ENCODE assay signal across 7 cellular contexts in genomic region chr12:53495903-53496751, GRCh38. TPM values are rescaled to one million over a fixed set of nuclear protein-coding genes. Genes with fewer than 3 reads are reported as not detected.
DNase-seq lines count a peak whose midpoint lies in the region; ATAC-seq, FAIRE-seq and TF ChIP-seq lines count a peak whose summit lies in the region.
"Had no signal": no experiment of that assay in that cellular context is flagged by ENCODE, and none has a peak within 500 bp of the region (broad histone marks: within the 10 kb centered on the region; RNA-seq: fewer than 3 reads in every experiment).

No MANE protein-coding gene starts in this region.

- H3K4me3 ChIP-seq in right atrium auricular region (no peak overlapping the region), vagina (peak overlapping the region in 1 of 2 donors; percentile 16)

- no peak for TF ChIP-seq POLR2A in vagina (IDR thresholded peaks at IDR 0.05)

- DNase-seq in Right ventricle myocardium superior (peak; percentile 72), Right ventricle myocardium inferior (ENCODE audit: missing footprints) (no peak), right atrium auricular region (ENCODE audit: low spot score) (peak; percentile 83), vagina (ENCODE audit: extremely low spot score in 2 of 2) (no peak), frontal cortex (ENCODE audit: low spot score in 2 of 2) (no peak), COLO668 (lab: John Stamatoyannopoulos, UW; ENCODE audit: unreplicated experiment) (no peak)
- DNase-seq: activated CD4-positive, alpha-beta T cell treated with anti-CD3 and anti-CD28 coated beads, Interleukin-2, amount 10 ng/mL, durations not matched to agents 24 days and 14 days had no signal

- H3K27me3 ChIP-seq in right atrium auricular region (no peaks in the 10 kb centered on the region), vagina (no peaks in the 10 kb centered on the region)

- intact Hi-C loops in Right ventricle myocardium superior (cut with DNase I) (loop anchor here (5.0 kb wide), 1 partner anchor 34 kb away; no protein-coding TSS in a partner anchor), Right ventricle myocardium inferior (cut with DNase I) (no loop called here), vagina (cut with DNase I) (no loop called here)

- no peak for FAIRE-seq in frontal cortex (lab: Jason Lieb, UNC)

- TF ChIP-seq CTCF in right atrium auricular region (IDR thresholded peaks at IDR 0.05) (no peak), vagina (IDR thresholded peaks at IDR 0.05) (no peak)

- ATAC-seq in Right ventricle myocardium superior (ENCODE audit: poor library complexity) (no peak), Right ventricle myocardium inferior (no peak)

- H3K4me1 ChIP-seq in right atrium auricular region, result peaks cover 0 to 36% of the 10 kb centered on the region in 2 donors
- H3K4me1 ChIP-seq in vagina, result peaks cover 71% of the 10 kb centered on the region

- no peaks in the 10 kb centered on the region for H3K36me3 ChIP-seq in right atrium auricular region
- H3K36me3 ChIP-seq in vagina, result no peaks in the 10 kb centered on the region

- H3K27ac ChIP-seq in right atrium auricular region (peak overlapping the region; percentile 19 to 22), vagina (peak overlapping the region; percentile 99)

- H3K9me3 ChIP-seq in right atrium auricular region, result no peaks in the 10 kb centered on the region
- H3K9me3 ChIP-seq in vagina, result no peaks in the 10 kb centered on the region

RNA-seq across cellular contexts. Expression of gene MAP3K12, which starts 3.1 kb away (rescaled TPM):
- 5.5 TPM for total RNA-seq in Right ventricle myocardium superior
- total RNA-seq in Right ventricle myocardium inferior, result 5.6 TPM
- 1 to 10 TPM; 2.6 to 9.8 TPM for total RNA-seq in right atrium auricular region
- total RNA-seq in vagina, result 21.9 TPM
- 34.6 TPM for total RNA-seq in frontal cortex

RNA-seq across cellular contexts. Expression of gene TARBP2, which starts 5.0 kb away (rescaled TPM):
- total RNA-seq in Right ventricle myocardium superior (10.8 TPM), Right ventricle myocardium inferior (10.9 TPM), right atrium auricular region (10 to 100 TPM; 11.1 to 18.9 TPM), vagina (17.7 TPM), frontal cortex (26.9 TPM)

RNA-seq across cellular contexts. Expression of gene NPFF, which starts 11.2 kb away (rescaled TPM):
- total RNA-seq in Right ventricle myocardium superior (not detected), Right ventricle myocardium inferior (not detected), right atrium auricular region (not detected), vagina (not detected), frontal cortex (not detected)
- total RNA-seq: activated CD4-positive, alpha-beta T cell treated with anti-CD3 and anti-CD28 coated beads, Interleukin-2, amount 10 ng/mL, durations not matched to agents 24 days and 14 days had no signal

RNA-seq across cellular contexts. Expression of gene PCBP2, which starts 44.2 kb away (rescaled TPM):
- 503 TPM for total RNA-seq in Right ventricle myocardium superior
- total RNA-seq in Right ventricle myocardium inferior, result 494 TPM
- total RNA-seq in right atrium auricular region, result 100 to 1,000 TPM; 288 to 378 TPM
- 488 TPM for total RNA-seq in vagina
- 157 TPM for total RNA-seq in frontal cortex

RNA-seq across cellular contexts. Expression of gene PRR13, which starts 54.6 kb away (rescaled TPM):
- total RNA-seq in Right ventricle myocardium superior, result 46.0 TPM
- 59.4 TPM for total RNA-seq in Right ventricle myocardium inferior
- 10 to 100 TPM; 38.8 to 60.6 TPM for total RNA-seq in right atrium auricular region
- 54.0 TPM for total RNA-seq in vagina
- total RNA-seq in frontal cortex, result 4.9 TPM

Comparison
In these comparisons a context has a peak if more than half of its experiments do, and no peak if none do; other contexts are left out.
1. DNase-seq: peak in Right ventricle myocardium superior (single experiment) and right atrium auricular region (single experiment); none in Right ventricle myocardium inferior (single experiment), vagina (0 of 2), frontal cortex (0 of 2) and COLO668 (single experiment).